ENCODE assay signal across 8 cellular contexts in genomic region chr5:40682431-40683017, GRCh38. TPM values are rescaled to one million over a fixed set of nuclear protein-coding genes. Genes with fewer than 3 reads are reported as not detected.
A peak's percentile ranks its signal among the peaks of the same experiment; 100 is the strongest.
DNase-seq lines count a peak whose midpoint lies in the region; ATAC-seq, FAIRE-seq and TF ChIP-seq lines count a peak whose summit lies in the region.

No MANE protein-coding gene starts in this region.

- H4K20me1 ChIP-seq in DOHH2 (ENCODE audit: control insufficient read depth, insufficient read depth, low read depth, low read length): no peaks in the 10 kb centered on the region

- peak overlapping the region; percentile 93 for H3K4me2 ChIP-seq in DOHH2 (ENCODE audit: low read length)

- in situ Hi-C loops in HAP-1 (cut with MboI; ENCODE audit: low sequenced_read_pairs): loop anchor here (25.0 kb wide), 3 partner anchors 745 to 1095 kb away; no protein-coding TSS in a partner anchor

- H3K27me3 ChIP-seq in DOHH2 (ENCODE audit: control insufficient read depth, low read length) (peaks cover 28% of the 10 kb centered on the region), SJCRH30 (no peaks in the 10 kb centered on the region), pancreas (no peaks in the 10 kb centered on the region), HAP-1 (ENCODE audit: low read depth) (no peaks in the 10 kb centered on the region)

- H3K36me3 ChIP-seq in DOHH2 (ENCODE audit: control insufficient read depth, low read length): no peaks in the 10 kb centered on the region
- H3K36me3 ChIP-seq in SJCRH30: no peaks in the 10 kb centered on the region; the same call in 1 of the 2 replicates
- H3K36me3 ChIP-seq in pancreas: peaks cover 0 to 3% (median 0%) of the 10 kb centered on the region in 3 donors
- no peaks in the 10 kb centered on the region for H3K36me3 ChIP-seq in HAP-1 (replicated peaks)

- DNase-seq in SJCRH30 (no peak), epithelial cell of esophagus (ENCODE audit: low read depth) (peak; percentile 45), pancreas (peak in 1 of 6 donors; percentile 27), HTR-8/SVneo (ENCODE audit: insufficient read length, low spot score) (no peak), frontal cortex (ENCODE audit: low spot score in 2 of 2) (no peak), HAP-1 (ENCODE audit: low spot score in 2 of 2) (no peak), amniotic stem cell (lab: John Stamatoyannopoulos, UW) (no peak)

- H3K79me2 ChIP-seq in DOHH2 (ENCODE audit: control insufficient read depth, low read length): no peaks in the 10 kb centered on the region

- intact Hi-C loops in pancreas (cut with DNase I): loop anchor here in 2 of 3 donors (5.0 to 10.0 kb wide), 3 partner anchors 738 to 968 kb away; no protein-coding TSS in a partner anchor

- H3K9me2 ChIP-seq in DOHH2 (replicated peaks; ENCODE audit: control insufficient read depth, low read length): no peaks in the 10 kb centered on the region

- 33% methylated on average over 10 of the region's 10 CpGs for WGBS in pancreas, 2 donors

- peak overlapping the region; percentile 86 for H3K4me3 ChIP-seq in DOHH2 (ENCODE audit: low read length)
- peak overlapping the region; percentile 8 for H3K4me3 ChIP-seq in SJCRH30
- peak overlapping the region; percentile 73 for H3K4me3 ChIP-seq in epithelial cell of esophagus (ENCODE audit: low read length)
- H3K4me3 ChIP-seq in pancreas: peak overlapping the region; percentile 74 to 91 (median 87)
- no peak overlapping the region for H3K4me3 ChIP-seq in HAP-1

- H3K27ac ChIP-seq in DOHH2 (ENCODE audit: low read depth, low read length) (no peak overlapping the region), SJCRH30 (no peak overlapping the region), pancreas (peak overlapping the region in 2 of 4 donors; percentile 93 to 95)

- H3F3A ChIP-seq in DOHH2 (ENCODE audit: control insufficient read depth, insufficient read depth): peaks cover 16% of the 10 kb centered on the region

- ATAC-seq in pancreas: no peak

- H3K9me3 ChIP-seq in DOHH2 (ENCODE audit: control insufficient read depth, insufficient read depth, low read length): no peaks in the 10 kb centered on the region
- no peaks in the 10 kb centered on the region; the same call in 1 of the 2 replicates for H3K9me3 ChIP-seq in SJCRH30 (replicated peaks)
- no peaks in the 10 kb centered on the region for H3K9me3 ChIP-seq in pancreas
- no peaks in the 10 kb centered on the region for H3K9me3 ChIP-seq in HAP-1

- TF ChIP-seq CTCF in DOHH2 (IDR thresholded peaks at IDR 0.05; ENCODE audit: low read depth, low read length, poor library complexity, severe bottlenecking): no peak
- no peak for TF ChIP-seq CTCF in epithelial cell of esophagus (IDR thresholded peaks at IDR 0.05; ENCODE audit: insufficient read depth, low read depth, low read length, missing control alignments)
- no peak for TF ChIP-seq CTCF in pancreas (IDR thresholded peaks at IDR 0.05)

- no peak for FAIRE-seq in pancreas (lab: Jason Lieb, UNC)
- no peak for FAIRE-seq in HTR-8/SVneo (lab: Jason Lieb, UNC)
- FAIRE-seq in frontal cortex (lab: Jason Lieb, UNC): no peak

- H3K4me1 ChIP-seq in DOHH2 (ENCODE audit: control insufficient read depth, low read length) (peaks cover 56% of the 10 kb centered on the region), SJCRH30 (peaks cover 8% of the 10 kb centered on the region), pancreas (peaks cover 0 to 27% (median 11%) of the 10 kb centered on the region in 3 donors), HAP-1 (peaks cover 4% of the 10 kb centered on the region; the same call in 1 of the 2 replicates)

RNA-seq across cellular contexts. Expression of gene PTGER4, which starts 2.8 kb away (rescaled TPM):
- total RNA-seq in SJCRH30 (2014; rRNA removed; shearing (Covaris generic)): 7.4 and 9.6 TPM in 2 replicates
- 10 to 100 TPM in 3 of 6 donors, 1 to 10 TPM in 3; 8.6 to 38.0 (median 13.3) TPM for total RNA-seq in pancreas
- polyA plus RNA-seq in pancreas: 10 to 100 TPM in 1 of 2 donors, 1 to 10 TPM in 1; 4.7 to 12.1 TPM
- 1.6 TPM for total RNA-seq in frontal cortex
